In the genomic region with DNA sequence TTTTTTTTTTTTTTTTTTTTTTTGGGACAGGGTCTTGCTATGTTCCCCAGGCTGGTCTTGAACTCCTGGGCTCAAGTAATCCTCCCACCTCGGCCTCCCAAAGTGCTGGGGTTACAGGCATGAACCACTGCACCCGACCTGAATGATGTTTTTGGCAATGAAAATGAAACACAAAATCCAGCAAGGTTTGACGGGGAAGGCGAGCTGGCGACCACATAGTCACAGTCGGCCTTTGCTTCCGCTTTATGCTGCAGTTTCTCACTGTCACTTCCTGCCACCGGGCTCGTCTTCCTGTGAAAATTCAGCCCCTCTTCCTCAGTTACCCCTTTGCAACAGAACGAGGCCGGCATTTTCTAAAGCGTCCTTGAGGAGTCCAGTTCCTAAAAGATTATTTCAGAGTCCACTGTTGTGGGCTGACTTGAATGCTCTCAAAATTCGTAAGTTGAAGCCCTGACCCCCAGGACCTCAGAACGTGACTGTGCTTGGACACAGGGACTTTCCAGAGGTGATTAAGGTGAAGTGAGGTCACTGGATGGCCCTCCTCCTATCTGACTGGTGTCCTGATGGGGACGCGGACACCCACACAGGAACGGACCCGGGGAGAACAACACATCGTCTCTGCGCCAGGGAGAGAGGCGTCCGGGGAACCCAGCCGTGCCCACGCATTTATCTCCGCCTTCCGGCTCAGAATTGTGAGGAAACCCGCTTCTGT, we compare ENCODE assay signal across 7 cellular contexts. TPM values are rescaled to one million over a fixed set of nuclear protein-coding genes. Genes with fewer than 3 reads are reported as not detected.
DNase-seq lines count a peak whose midpoint lies in the region; ATAC-seq and TF ChIP-seq lines count a peak whose summit lies in the region.

No MANE protein-coding gene starts in this region.

- no peak overlapping the region for H2AFZ ChIP-seq in SU-DHL-6 (ENCODE audit: low read depth, low read length, severe bottlenecking)
- no peak overlapping the region for H2AFZ ChIP-seq in osteoblast (ENCODE audit: low read length)

- H3K9me2 ChIP-seq in SU-DHL-6 (replicated peaks; ENCODE audit: insufficient read depth, low read length): no peaks in the 10 kb centered on the region

- H3K4me3 Mint-ChIP-seq in activated naive CD8-positive, alpha-beta T cell: peak overlapping the region; percentile 90

- peak overlapping the region; percentile 40 for H3K27ac ChIP-seq in SU-DHL-6 (ENCODE audit: low read depth, low read length)
- H3K27ac ChIP-seq in osteoblast (ENCODE audit: low read depth, low read length): no peak overlapping the region

- H3K9me3 ChIP-seq in SU-DHL-6 (ENCODE audit: insufficient read depth, low read length) (no peaks in the 10 kb centered on the region), osteoblast (ENCODE audit: low read depth, low read length) (no peaks in the 10 kb centered on the region)

- peaks cover 2% of the 10 kb centered on the region for H3K36me3 Mint-ChIP-seq in activated naive CD8-positive, alpha-beta T cell

- H3K4me2 ChIP-seq in SU-DHL-6 (ENCODE audit: low read depth, low read length, poor library complexity, severe bottlenecking) (peak overlapping the region; percentile 53), osteoblast (ENCODE audit: insufficient read depth, low read length) (no peak overlapping the region)

- H3K4me1 Mint-ChIP-seq in activated naive CD8-positive, alpha-beta T cell (ENCODE audit: low read depth): peaks cover 79% of the 10 kb centered on the region

- H3K4me3 ChIP-seq in SU-DHL-6 (ENCODE audit: insufficient read depth, low read length, poor library complexity, severe bottlenecking): peak overlapping the region; percentile 40
- H3K4me3 ChIP-seq in osteoblast (ENCODE audit: insufficient read depth, low read length): no peak overlapping the region

- ATAC-seq in GM21737 (IDR thresholded peaks at IDR 0.05; ENCODE audit: unreplicated experiment) (peak; percentile 24), HG02870 (IDR thresholded peaks at IDR 0.05; ENCODE audit: unreplicated experiment) (no peak), GM21528 (IDR thresholded peaks at IDR 0.05; ENCODE audit: low FRiP score, unreplicated experiment) (no peak)

- H3K27me3 ChIP-seq in SU-DHL-6 (ENCODE audit: low read length) (no peaks in the 10 kb centered on the region), osteoblast (ENCODE audit: insufficient read depth, low read length) (peaks cover 2% of the 10 kb centered on the region)

- peaks cover 23% of the 10 kb centered on the region for H3K4me1 ChIP-seq in osteoblast (ENCODE audit: insufficient read depth, low read length)

- H3K27ac Mint-ChIP-seq in activated naive CD8-positive, alpha-beta T cell: peak overlapping the region; percentile 94

- H3F3A ChIP-seq in SU-DHL-6 (ENCODE audit: insufficient read depth): peaks cover 5% of the 10 kb centered on the region; the same call in 1 of the 2 replicates

- H3K79me2 ChIP-seq in SU-DHL-6 (ENCODE audit: insufficient read depth, low read length): peaks cover 2% of the 10 kb centered on the region; the same call in 1 of the 2 replicates
- peaks cover 11% of the 10 kb centered on the region for H3K79me2 ChIP-seq in osteoblast (ENCODE audit: insufficient read depth, low read length)

- TF ChIP-seq CTCF in SU-DHL-6 (IDR thresholded peaks at IDR 0.05; ENCODE audit: insufficient read depth, low read length, poor library complexity, severe bottlenecking) (no peak), osteoblast (IDR thresholded peaks at IDR 0.05; ENCODE audit: extremely low read depth, low read depth, low read length) (no peak)

- no peaks in the 10 kb centered on the region for H3K27me3 Mint-ChIP-seq in activated naive CD8-positive, alpha-beta T cell

- H4K20me1 ChIP-seq in SU-DHL-6 (ENCODE audit: low read depth, low read length) (no peaks in the 10 kb centered on the region), osteoblast (ENCODE audit: insufficient read depth, low read length) (peaks cover 10% of the 10 kb centered on the region)

- H3K36me3 ChIP-seq in SU-DHL-6 (ENCODE audit: low read length) (no peaks in the 10 kb centered on the region), osteoblast (ENCODE audit: insufficient read depth, low read length) (no peaks in the 10 kb centered on the region)

- no peaks in the 10 kb centered on the region for H3K9me3 Mint-ChIP-seq in activated naive CD8-positive, alpha-beta T cell (ENCODE audit: low read depth)

- H3K9ac ChIP-seq in SU-DHL-6 (ENCODE audit: low read length): peak overlapping the region; percentile 58

- DNase-seq in osteoblast (ENCODE audit: insufficient read length, low spot score, missing footprints): peak; percentile 91
- no peak for DNase-seq in SHP77 (lab: John Stamatoyannopoulos, UW)

RNA-seq across cellular contexts. Expression of a gene that starts 2.9 kb away (rescaled TPM):
- 16.3 and 21.2 TPM in 2 replicates for total RNA-seq in osteoblast
